Comparison of ENCODE assay signal across 11 cellular contexts in the genomic region with DNA sequence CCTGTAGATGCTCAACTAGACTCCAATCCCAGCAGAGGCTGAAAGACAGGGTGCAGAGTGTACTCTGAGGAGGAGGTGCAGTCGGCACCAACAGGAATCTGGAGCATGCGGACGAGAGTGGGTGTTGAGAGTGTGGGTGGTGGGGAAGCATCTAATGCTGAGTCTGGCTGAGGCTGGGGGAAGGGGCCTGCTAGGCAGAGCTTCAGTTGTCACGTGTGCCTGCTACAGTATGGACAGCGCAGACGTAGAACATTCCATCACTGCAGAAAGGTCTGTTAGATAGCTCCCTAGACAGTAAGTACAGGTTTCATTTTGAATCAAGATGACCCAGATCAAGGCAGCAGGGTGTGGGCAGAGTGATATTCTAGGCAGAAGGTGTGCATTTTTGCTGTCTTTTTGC. TPM values are rescaled to one million over a fixed set of nuclear protein-coding genes. Genes with fewer than 3 reads are reported as not detected.
DNase-seq lines count a peak whose midpoint lies in the region; ATAC-seq lines count a peak whose summit lies in the region.
"Had no signal": no experiment of that assay in that cellular context is flagged by ENCODE, and none has a peak within 500 bp of the region (broad histone marks: within the 10 kb centered on the region; RNA-seq: fewer than 3 reads in every experiment).

No MANE protein-coding gene starts in this region.

- ATAC-seq in GM18517 (IDR thresholded peaks at IDR 0.05; ENCODE audit: unreplicated experiment) (peak; percentile 40), GM21526 (IDR thresholded peaks at IDR 0.05; ENCODE audit: low FRiP score, unreplicated experiment) (peak; percentile 61), T-helper 17 cell (no peak), HG02610 (IDR thresholded peaks at IDR 0.05; ENCODE audit: unreplicated experiment) (no peak)
- ATAC-seq: pancreas had no signal

- DNase-seq in T-helper 17 cell (no peak), nucleus accumbens (lab: John Stamatoyannopoulos, UW) (peak in 37 of 56 donors; percentile 21 to 88 (median 59)), NCI-H524 treated with DMSO at 0.1 percent for 48 hours (lab: John Stamatoyannopoulos, UW) (no peak), OCI-M1 (lab: John Stamatoyannopoulos, UW) (no peak), T1000 (lab: John Stamatoyannopoulos, UW) (no peak)
- DNase-seq: NCI-H748 treated with DMSO at 0.1 percent for 48 hours, pancreas had no signal

- H3K4me1 Mint-ChIP-seq in T-helper 17 cell: peaks cover 33% of the 10 kb centered on the region

- H3K4me3 Mint-ChIP-seq in T-helper 17 cell: peak overlapping the region; percentile 33
- H3K4me3 Mint-ChIP-seq: activated naive CD4-positive, alpha-beta T cell treated with anti-CD3 and anti-CD28 coated beads, Interleukin-2, amount 50 U/mL, for 24 hours had no signal

- H3K36me3 Mint-ChIP-seq in T-helper 17 cell (ENCODE audit: low read depth): no peaks in the 10 kb centered on the region

- no peaks in the 10 kb centered on the region for H3K27me3 Mint-ChIP-seq in T-helper 17 cell
- H3K27me3 Mint-ChIP-seq: activated naive CD4-positive, alpha-beta T cell treated with anti-CD3 and anti-CD28 coated beads, Interleukin-2, amount 50 U/mL, for 24 hours had no signal

- H3K9me3 ChIP-seq in T-helper 17 cell (ENCODE audit: control insufficient read depth, low read length, poor library complexity, severe bottlenecking): no peaks in the 10 kb centered on the region
- H3K9me3 ChIP-seq: pancreas had no signal

- H3K27ac Mint-ChIP-seq in T-helper 17 cell: peak overlapping the region; percentile 43
- H3K27ac Mint-ChIP-seq: activated naive CD4-positive, alpha-beta T cell treated with anti-CD3 and anti-CD28 coated beads, Interleukin-2, amount 50 U/mL, for 24 hours had no signal

RNA-seq across cellular contexts. Expression of gene SNAP47, which starts 23.1 kb away (rescaled TPM):
- total RNA-seq in T-helper 17 cell: 10 to 100 TPM; 20.4 to 23.6 TPM

RNA-seq across cellular contexts. Expression of gene JMJD4, which starts 23.3 kb away (rescaled TPM):
- 10 to 100 TPM in 1 of 2 donors, 1 to 10 TPM in 1; 6.8 to 11.2 TPM for total RNA-seq in T-helper 17 cell

RNA-seq across cellular contexts. Expression of gene PRSS38, which starts 57.1 kb away (rescaled TPM):
- not detected for total RNA-seq in T-helper 17 cell
- total RNA-seq: pancreas had no signal

Comparison
In these comparisons a context has a peak if more than half of its experiments do, and no peak if none do; other contexts are left out.
1. ATAC-seq: peak in GM18517 (single experiment) and GM21526 (single experiment); none in T-helper 17 cell (single experiment) and HG02610 (single experiment).
2. DNase-seq: peak in nucleus accumbens (37 of 56); none in T-helper 17 cell (0 of 3), NCI-H524 treated with DMSO at 0.1 percent for 48 hours (single experiment), OCI-M1 (single experiment) and T1000 (single experiment).